Comparison of ENCODE assay signal across 1 cellular context in genomic region chr12:109878749-109879148, GRCh38.
TF ChIP-seq lines count a peak whose summit lies in the region.

No MANE protein-coding gene starts in this region.

TF ChIP-seq in H1, 55 proteins besides CTCF, POLR2A, EP300 and RAD21:
- no peak for TF ChIP-seq CTBP2 (IDR thresholded peaks at IDR 0.05; ENCODE audit: borderline replicate concordance, insufficient read depth, insufficient read length, low read length)
- TF ChIP-seq CEBPB (IDR thresholded peaks at IDR 0.05; ENCODE audit: low read depth, low read length), result no peak
- no peak for TF ChIP-seq SIX5 (IDR thresholded peaks at IDR 0.05; ENCODE audit: low read depth, low read length)
- no peak for TF ChIP-seq SP1 (IDR thresholded peaks at IDR 0.05; ENCODE audit: low read depth, low read length)
- no peak for TF ChIP-seq NANOG (IDR thresholded peaks at IDR 0.05; ENCODE audit: insufficient read depth, low read depth, low read length, poor library complexity, severe bottlenecking)
- no peak for TF ChIP-seq KDM5A (IDR thresholded peaks at IDR 0.05; ENCODE audit: low read length)
